ENCODE assay signal across 8 cellular contexts in the genomic region with DNA sequence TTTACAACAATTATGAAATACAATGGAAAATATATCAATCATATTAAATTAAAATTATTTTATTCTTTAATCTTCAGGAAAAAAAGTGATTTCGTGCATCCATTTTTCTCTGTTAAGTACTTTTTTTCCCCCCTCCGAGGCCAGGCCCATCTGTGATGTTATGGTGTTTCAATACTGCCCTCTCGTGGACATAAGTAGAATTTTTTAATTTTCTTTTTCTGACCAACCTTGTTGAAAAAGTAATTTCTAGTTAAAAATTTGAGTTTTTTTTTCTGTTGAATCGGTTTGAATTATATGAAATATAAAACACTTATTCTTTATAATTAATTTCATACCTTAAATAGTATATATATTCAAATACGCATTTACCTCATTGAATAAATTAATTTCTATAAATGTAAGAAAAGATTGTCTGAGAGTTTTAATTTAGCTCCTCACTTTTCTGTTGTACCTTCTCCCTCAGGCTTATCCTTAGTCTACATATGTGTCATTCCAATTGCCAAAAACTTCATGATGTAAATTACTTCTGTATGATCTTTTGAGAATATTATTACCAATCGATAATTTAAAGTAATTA.
A peak's percentile ranks its signal among the peaks of the same experiment; 100 is the strongest.
DNase-seq lines count a peak whose midpoint lies in the region; ATAC-seq and TF ChIP-seq lines count a peak whose summit lies in the region.

No MANE protein-coding gene starts in this region.

- no peak overlapping the region for H3K4me3 ChIP-seq in NT2/D1 (ENCODE audit: insufficient read length, low read depth)

- no peaks in the 10 kb centered on the region for H3K36me3 Mint-ChIP-seq in activated naive CD4-positive, alpha-beta T cell treated with anti-CD3 and anti-CD28 coated beads for 36 hours (ENCODE audit: low read depth)
- no peaks in the 10 kb centered on the region for H3K36me3 Mint-ChIP-seq in neural crest cell (ENCODE audit: low read depth)

- no peak overlapping the region for H3K4me3 Mint-ChIP-seq in activated naive CD4-positive, alpha-beta T cell treated with anti-CD3 and anti-CD28 coated beads for 36 hours
- no peak overlapping the region for H3K4me3 Mint-ChIP-seq in neural crest cell

- no peaks in the 10 kb centered on the region for H3K4me1 Mint-ChIP-seq in activated naive CD4-positive, alpha-beta T cell treated with anti-CD3 and anti-CD28 coated beads for 36 hours (ENCODE audit: low read depth)
- peaks cover 10% of the 10 kb centered on the region for H3K4me1 Mint-ChIP-seq in neural crest cell

- peaks cover 3% of the 10 kb centered on the region for H3K9me3 Mint-ChIP-seq in activated naive CD4-positive, alpha-beta T cell treated with anti-CD3 and anti-CD28 coated beads for 36 hours
- no peaks in the 10 kb centered on the region for H3K9me3 Mint-ChIP-seq in neural crest cell

- H3K27me3 Mint-ChIP-seq in activated naive CD4-positive, alpha-beta T cell treated with anti-CD3 and anti-CD28 coated beads for 36 hours (ENCODE audit: low read depth), result no peaks in the 10 kb centered on the region
- no peaks in the 10 kb centered on the region for H3K27me3 Mint-ChIP-seq in neural crest cell (ENCODE audit: low read depth)

- CTCF ChIA-PET in activated naive CD4-positive, alpha-beta T cell treated with anti-CD3 and anti-CD28 coated beads for 36 hours (lab: Charles Lee), result no interaction called here

- ATAC-seq in HG03103 (IDR thresholded peaks at IDR 0.05; ENCODE audit: low read depth, unreplicated experiment) (peak; percentile 55), sciatic nerve (no peak), GM21515 (IDR thresholded peaks at IDR 0.05; ENCODE audit: unreplicated experiment) (no peak)

- no peaks in the 10 kb centered on the region for H3K36me3 ChIP-seq in NT2/D1 (ENCODE audit: insufficient read depth, insufficient read length, low read length)

- intact Hi-C loops in activated naive CD4-positive, alpha-beta T cell treated with anti-CD3 and anti-CD28 coated beads for 36 hours (cut with micrococcal nuclease), result loop anchor here (1.0 kb wide), 1 partner anchor 427 kb away; no protein-coding TSS in a partner anchor
- intact Hi-C loops in sciatic nerve (cut with DNase I), result no loop called here

- DNase-seq in activated naive CD4-positive, alpha-beta T cell treated with anti-CD3 and anti-CD28 coated beads for 36 hours, result peak; percentile 18
- DNase-seq in activated naive CD4-positive, alpha-beta T cell (lab: John Stamatoyannopoulos, UW), result no peak
- peak; percentile 8 for DNase-seq in NT2/D1 (ENCODE audit: low read depth, low spot score)
- DNase-seq in dermis microvascular lymphatic vessel endothelial cell (ENCODE audit: low read depth in 2 of 2), result peak; percentile 18 to 39
- no peak for DNase-seq in neural crest cell (ENCODE audit: low read depth, low spot score)
- no peak for DNase-seq in sciatic nerve (ENCODE audit: low spot score)

- no peaks in the 10 kb centered on the region for H3K27me3 ChIP-seq in NT2/D1 (ENCODE audit: insufficient read depth, insufficient read length)

- H3K9me3 ChIP-seq in NT2/D1 (ENCODE audit: insufficient read depth, low read length), result 0 out of 2 replicates have a peak, but pooled peaks cover 2% of the 10 kb centered on the region

- no peak overlapping the region for H3K9ac ChIP-seq in NT2/D1 (ENCODE audit: insufficient read length, low read depth)

- H3K27ac Mint-ChIP-seq in activated naive CD4-positive, alpha-beta T cell treated with anti-CD3 and anti-CD28 coated beads for 36 hours, result no peak overlapping the region
- H3K27ac Mint-ChIP-seq in neural crest cell (ENCODE audit: unreplicated experiment), result no peak overlapping the region

- H3K4me1 ChIP-seq in NT2/D1 (ENCODE audit: insufficient read depth, insufficient read length), result no peaks in the 10 kb centered on the region

- peak; percentile 85 for TF ChIP-seq CTCF in neural crest cell (conservative IDR thresholded peaks at IDR 0.05)

Comparison
In these comparisons a context has a peak if more than half of its experiments do, and no peak if none do; other contexts are left out.
1. DNase-seq: peak in activated naive CD4-positive, alpha-beta T cell treated with anti-CD3 and anti-CD28 coated beads for 36 hours (single experiment), NT2/D1 (single experiment) and dermis microvascular lymphatic vessel endothelial cell (2 of 2); none in activated naive CD4-positive, alpha-beta T cell (0 of 4), neural crest cell (single experiment) and sciatic nerve (single experiment).